Comparison of ENCODE assay signal across 8 cellular contexts in genomic region chr18:49476664-49477411, GRCh38. TPM values are rescaled to one million over a fixed set of nuclear protein-coding genes. Genes with fewer than 3 reads are reported as not detected.
DNase-seq lines count a peak whose midpoint lies in the region; ATAC-seq and TF ChIP-seq lines count a peak whose summit lies in the region.

No MANE protein-coding gene starts in this region.

- intact Hi-C loops in activated CD8-positive, alpha-beta T cell treated with anti-CD3 and anti-CD28 coated beads for 36 hours (cut with micrococcal nuclease) = no loop called here
- intact Hi-C loops in heart left ventricle (cut with DNase I) = no loop called here
- intact Hi-C loops in left colon (cut with DNase I, micrococcal nuclease) = no loop called here

- H3K4me1 Mint-ChIP-seq in activated CD8-positive, alpha-beta T cell treated with anti-CD3 and anti-CD28 coated beads for 36 hours (ENCODE audit: low read depth) = peaks cover 14% of the 10 kb centered on the region
- peaks cover 9% of the 10 kb centered on the region for H3K4me1 Mint-ChIP-seq in activated CD8-positive, alpha-beta T cell treated with anti-CD3 and anti-CD28 coated beads, Interleukin-2, amount 10 ng/mL, durations not matched to agents 7 days and 5 days (ENCODE audit: low read depth)
- no peaks in the 10 kb centered on the region for H3K4me1 Mint-ChIP-seq in type B pancreatic cell (ENCODE audit: unreplicated experiment)

- TF ChIP-seq POLR2A in heart left ventricle (IDR thresholded peaks at IDR 0.05) = no peak

- no peak for TF ChIP-seq CTCF in activated CD8-positive, alpha-beta T cell treated with anti-CD3 and anti-CD28 coated beads for 36 hours (IDR thresholded peaks at IDR 0.05)
- TF ChIP-seq CTCF in heart left ventricle (IDR thresholded peaks at IDR 0.05) (no peak), type B pancreatic cell (conservative IDR thresholded peaks at IDR 0.05) (no peak)

- H3K4me1 ChIP-seq in heart left ventricle = peaks cover 0 to 23% (median 2%) of the 10 kb centered on the region in 12 donors

- H3K4me3 ChIP-seq in heart left ventricle = peak overlapping the region in 2 of 12 donors; percentile 7 to 20

- 67 to 70% (median 68%) methylated on average over 11 of the region's 11 CpGs for WGBS in heart left ventricle, 4 donors

- H3K27me3 Mint-ChIP-seq in activated CD8-positive, alpha-beta T cell treated with anti-CD3 and anti-CD28 coated beads for 36 hours = no peaks in the 10 kb centered on the region
- peaks cover 2% of the 10 kb centered on the region for H3K27me3 Mint-ChIP-seq in activated CD8-positive, alpha-beta T cell treated with anti-CD3 and anti-CD28 coated beads, Interleukin-2, amount 10 ng/mL, durations not matched to agents 7 days and 5 days (ENCODE audit: low read depth)
- H3K27me3 Mint-ChIP-seq in type B pancreatic cell = no peaks in the 10 kb centered on the region

- no peaks in the 10 kb centered on the region for H3K27me3 ChIP-seq in heart left ventricle

- no peak for ATAC-seq in activated CD8-positive, alpha-beta T cell treated with anti-CD3 and anti-CD28 coated beads for 36 hours
- ATAC-seq in activated CD8-positive, alpha-beta T cell treated with anti-CD3 and anti-CD28 coated beads, Interleukin-2, amount 10 ng/mL, durations not matched to agents 7 days and 5 days = no peak
- ATAC-seq in heart left ventricle (peak in 3 of 4 donors; percentile 32 to 64 (median 47)), HG02973 (IDR thresholded peaks at IDR 0.05; ENCODE audit: unreplicated experiment) (no peak), left colon (no peak)

- DNase-seq in activated CD8-positive, alpha-beta T cell treated with anti-CD3 and anti-CD28 coated beads for 36 hours = no peak
- no peak for DNase-seq in activated CD8-positive, alpha-beta T cell treated with anti-CD3 and anti-CD28 coated beads, Interleukin-2, amount 10 ng/mL, durations not matched to agents 7 days and 5 days
- DNase-seq in UCSD-AML1 (lab: John Stamatoyannopoulos, UW; ENCODE audit: unreplicated experiment) (peak; percentile 76), heart left ventricle (no peak), type B pancreatic cell (ENCODE audit: extremely low spot score, unreplicated experiment) (no peak), NCI-H2227 treated with DMSO at 0.1 percent for 48 hours (lab: John Stamatoyannopoulos, UW) (no peak), left colon (no peak)

- H3K4me3 Mint-ChIP-seq in activated CD8-positive, alpha-beta T cell treated with anti-CD3 and anti-CD28 coated beads for 36 hours = no peak overlapping the region
- H3K4me3 Mint-ChIP-seq in activated CD8-positive, alpha-beta T cell treated with anti-CD3 and anti-CD28 coated beads, Interleukin-2, amount 10 ng/mL, durations not matched to agents 7 days and 5 days = no peak overlapping the region
- no peak overlapping the region for H3K4me3 Mint-ChIP-seq in type B pancreatic cell

- no peaks in the 10 kb centered on the region for H3K9me3 ChIP-seq in heart left ventricle

- H3K36me3 Mint-ChIP-seq in activated CD8-positive, alpha-beta T cell treated with anti-CD3 and anti-CD28 coated beads for 36 hours (ENCODE audit: low read depth) = peaks cover 22% of the 10 kb centered on the region
- H3K36me3 Mint-ChIP-seq in activated CD8-positive, alpha-beta T cell treated with anti-CD3 and anti-CD28 coated beads, Interleukin-2, amount 10 ng/mL, durations not matched to agents 7 days and 5 days (ENCODE audit: low read depth) = peaks cover 27% of the 10 kb centered on the region
- peaks cover 13% of the 10 kb centered on the region for H3K36me3 Mint-ChIP-seq in type B pancreatic cell

- H3K27ac ChIP-seq in heart left ventricle = peak overlapping the region in 10 of 12 donors; percentile 12 to 76 (median 48)

- POLR2A ChIA-PET in activated CD8-positive, alpha-beta T cell treated with anti-CD3 and anti-CD28 coated beads for 36 hours (lab: Charles Lee) = interaction anchor here (0.8 to 1.9 kb wide), 4 partner anchors 11 to 17 kb away, joined by 3 to 8 read pairs (median 4); partner anchors contain the start of gene C18orf32
- POLR2A ChIA-PET in activated CD8-positive, alpha-beta T cell treated with anti-CD3 and anti-CD28 coated beads, Interleukin-2, amount 10 ng/mL, durations not matched to agents 7 days and 5 days (lab: Charles Lee) = interaction anchor here (0.6 kb wide), 1 partner anchor 656 kb away, joined by 3 read pairs; no protein-coding TSS in a partner anchor

- H3K9me3 Mint-ChIP-seq in activated CD8-positive, alpha-beta T cell treated with anti-CD3 and anti-CD28 coated beads for 36 hours = no peaks in the 10 kb centered on the region
- H3K9me3 Mint-ChIP-seq in activated CD8-positive, alpha-beta T cell treated with anti-CD3 and anti-CD28 coated beads, Interleukin-2, amount 10 ng/mL, durations not matched to agents 7 days and 5 days (ENCODE audit: insufficient read depth) = no peaks in the 10 kb centered on the region
- no peaks in the 10 kb centered on the region for H3K9me3 Mint-ChIP-seq in type B pancreatic cell

- H3K27ac Mint-ChIP-seq in activated CD8-positive, alpha-beta T cell treated with anti-CD3 and anti-CD28 coated beads for 36 hours = peak overlapping the region; percentile 77
- H3K27ac Mint-ChIP-seq in activated CD8-positive, alpha-beta T cell treated with anti-CD3 and anti-CD28 coated beads, Interleukin-2, amount 10 ng/mL, durations not matched to agents 7 days and 5 days = no peak overlapping the region
- H3K27ac Mint-ChIP-seq in type B pancreatic cell = peak overlapping the region; percentile 15

- peaks cover 0 to 58% (median 28%) of the 10 kb centered on the region in 9 donors for H3K36me3 ChIP-seq in heart left ventricle

- CTCF ChIA-PET in activated CD8-positive, alpha-beta T cell treated with anti-CD3 and anti-CD28 coated beads for 36 hours (lab: Charles Lee) = interaction anchor here (0.9 kb wide), 1 partner anchor 65 kb away, joined by 3 read pairs; no protein-coding TSS in a partner anchor
- CTCF ChIA-PET in activated CD8-positive, alpha-beta T cell treated with anti-CD3 and anti-CD28 coated beads, Interleukin-2, amount 10 ng/mL, durations not matched to agents 7 days and 5 days (lab: Charles Lee) = no interaction called here

RNA-seq across cellular contexts. Expression of gene C18orf32, which starts 10.2 kb away (rescaled TPM):
- total RNA-seq in activated CD8-positive, alpha-beta T cell treated with anti-CD3 and anti-CD28 coated beads for 36 hours = 10 to 100 TPM; 21.7 to 22.4 TPM
- total RNA-seq in activated CD8-positive, alpha-beta T cell treated with anti-CD3 and anti-CD28 coated beads, Interleukin-2, amount 10 ng/mL, durations not matched to agents 7 days and 5 days = 10 to 100 TPM; 14.9 to 20.9 TPM
- total RNA-seq in heart left ventricle (10 to 100 TPM; 17.6 to 61.1 (median 36.8) TPM), type B pancreatic cell (ENCODE audit: low replicate concordance) (42.1 and 56.5 TPM in 2 replicates), left colon (10 to 100 TPM; 63.1 to 73.1 TPM)
- 10 to 100 TPM; 66.7 to 68.8 TPM for polyA plus RNA-seq in heart left ventricle

RNA-seq across cellular contexts. Expression of gene RPL17, which starts 15.4 kb away (rescaled TPM):
- 1,000 to 10,000 TPM; 2,442 to 2,539 TPM for total RNA-seq in activated CD8-positive, alpha-beta T cell treated with anti-CD3 and anti-CD28 coated beads for 36 hours
- 1,000 to 10,000 TPM; 1,415 to 1,420 TPM for total RNA-seq in activated CD8-positive, alpha-beta T cell treated with anti-CD3 and anti-CD28 coated beads, Interleukin-2, amount 10 ng/mL, durations not matched to agents 7 days and 5 days
- total RNA-seq in heart left ventricle (1,000 to 10,000 TPM in 1 of 9 donors, 100 to 1,000 TPM in 8; 418 to 1,162 (median 756) TPM), type B pancreatic cell (ENCODE audit: low replicate concordance) (2,087 and 2,300 TPM in 2 replicates), left colon (1,000 to 10,000 TPM; 1,058 to 1,105 TPM)
- polyA plus RNA-seq in heart left ventricle = 1,000 to 10,000 TPM; 1,191 to 1,981 TPM

RNA-seq across cellular contexts. Expression of gene DYM, which starts 16.4 kb away (rescaled TPM):
- total RNA-seq in activated CD8-positive, alpha-beta T cell treated with anti-CD3 and anti-CD28 coated beads for 36 hours = 10 to 100 TPM; 63.7 to 69.3 TPM
- total RNA-seq in activated CD8-positive, alpha-beta T cell treated with anti-CD3 and anti-CD28 coated beads, Interleukin-2, amount 10 ng/mL, durations not matched to agents 7 days and 5 days = 10 to 100 TPM; 61.9 to 68.1 TPM
- total RNA-seq in heart left ventricle (10 to 100 TPM; 26.2 to 65.2 (median 52.7) TPM), type B pancreatic cell (ENCODE audit: low replicate concordance) (65.0 and 68.8 TPM in 2 replicates), left colon (10 to 100 TPM; 44.5 to 45.6 TPM)
- polyA plus RNA-seq in heart left ventricle = 10 to 100 TPM; 12.1 to 33.4 TPM

Comparison
In these comparisons a context has a peak if more than half of its experiments do, and no peak if none do; other contexts are left out.
1. ATAC-seq: peak in heart left ventricle (3 of 4); none in activated CD8-positive, alpha-beta T cell treated with anti-CD3 and anti-CD28 coated beads for 36 hours (single experiment), activated CD8-positive, alpha-beta T cell treated with anti-CD3 and anti-CD28 coated beads, Interleukin-2, amount 10 ng/mL, durations not matched to agents 7 days and 5 days (single experiment), HG02973 (single experiment) and left colon (single experiment).